Comparison of ENCODE assay signal across 2 cellular contexts in genomic region chr2:20641123-20641985, GRCh38.
TF ChIP-seq lines count a peak whose summit lies in the region.

No MANE protein-coding gene starts in this region.

TF ChIP-seq in endothelial cell of umbilical vein, 7 proteins besides CTCF, POLR2A, EP300 and RAD21:
- TF ChIP-seq FOS (IDR thresholded peaks at IDR 0.05; ENCODE audit: borderline replicate concordance, insufficient read depth, low read length) (no peak), GATA2 (IDR thresholded peaks at IDR 0.05; ENCODE audit: insufficient read depth, insufficient read length, low read depth, low read length) (peak; percentile 62)

TF ChIP-seq in HepG2, 621 proteins besides CTCF, POLR2A, EP300 and RAD21:
- TF ChIP-seq ZNF230 (CRISPR knock-in tag; IDR thresholded peaks at IDR 0.05) (no peak), TEAD3 (CRISPR knock-in tag; optimal IDR thresholded peaks at IDR 0.05; ENCODE audit: borderline replicate concordance) (no peak), ZNF547 (CRISPR knock-in tag; IDR thresholded peaks at IDR 0.05) (0 out of 2 replicates have a peak, but pooled peaks have one; percentile 72), ZNF503 (CRISPR knock-in tag; IDR thresholded peaks at IDR 0.05) (no peak), FOXO4 (CRISPR knock-in tag; conservative IDR thresholded peaks at IDR 0.05) (0 out of 2 replicates have a peak, but pooled peaks have one; percentile 65), NFRKB (IDR thresholded peaks at IDR 0.05) (no peak), ZNF205 (CRISPR knock-in tag; IDR thresholded peaks at IDR 0.05) (no peak), ZNF598 (CRISPR knock-in tag; IDR thresholded peaks at IDR 0.05; ENCODE audit: borderline replicate concordance) (0 out of 2 replicates have a peak, but pooled peaks have one; percentile 67), ZNF605 (CRISPR knock-in tag; IDR thresholded peaks at IDR 0.05) (0 out of 2 replicates have a peak, but pooled peaks have one; percentile 10), CREBL2 (CRISPR knock-in tag; IDR thresholded peaks at IDR 0.05; ENCODE audit: borderline replicate concordance) (peak; percentile 50; the same call in 1 of the 2 replicates), ARID2 (CRISPR knock-in tag; IDR thresholded peaks at IDR 0.05; ENCODE audit: borderline replicate concordance) (peak; percentile 11; the same call in 1 of the 2 replicates), MBD4 (IDR thresholded peaks at IDR 0.05; ENCODE audit: borderline replicate concordance, low read length) (no peak)
